11 cellular contexts compared by ENCODE assay signal in genomic region chr10:73871295-73871914, GRCh38. TPM values are rescaled to one million over a fixed set of nuclear protein-coding genes. Genes with fewer than 3 reads are reported as not detected.
A peak's percentile ranks its signal among the peaks of the same experiment; 100 is the strongest.
DNase-seq lines count a peak whose midpoint lies in the region; ATAC-seq and TF ChIP-seq lines count a peak whose summit lies in the region.
"Had no signal": no experiment of that assay in that cellular context is flagged by ENCODE, and none has a peak within 500 bp of the region (broad histone marks: within the 10 kb centered on the region; RNA-seq: fewer than 3 reads in every experiment).

No MANE protein-coding gene starts in this region.

- no peak for TF ChIP-seq CTCF in CD4-positive, alpha-beta T cell (IDR thresholded peaks at IDR 0.05)
- no peak for TF ChIP-seq CTCF in osteocyte (IDR thresholded peaks at IDR 0.05)

- H3K27ac ChIP-seq in CD4-positive, alpha-beta T cell (ENCODE audit: low read depth, low read length): no peak overlapping the region

- peaks cover 76% of the 10 kb centered on the region for H3K4me1 Mint-ChIP-seq in CD4-positive, alpha-beta T cell (ENCODE audit: low read depth)
- peaks cover 62 to 63% of the 10 kb centered on the region in 2 donors for H3K4me1 Mint-ChIP-seq in effector memory CD8-positive, alpha-beta T cell (ENCODE audit: low read depth in 2 of 2)
- peaks cover 56% of the 10 kb centered on the region for H3K4me1 Mint-ChIP-seq in osteocyte (ENCODE audit: unreplicated experiment)

- intact Hi-C loops in CD4-positive, alpha-beta T cell (cut with DNase I, micrococcal nuclease): loop anchor here (5.0 to 10.0 kb wide), 3 partner anchors 281 to 1363 kb away; partner anchors contain the start of genes KAT6B (in 2 of the 2), ADK (in 1 of the 2), AP3M1 (in 1 of the 2) and COMTD1 (in 1 of the 2)

- H3K27ac Mint-ChIP-seq in CD4-positive, alpha-beta T cell: peak overlapping the region; percentile 94
- H3K27ac Mint-ChIP-seq in effector memory CD8-positive, alpha-beta T cell: peak overlapping the region; percentile 71 to 77
- H3K27ac Mint-ChIP-seq in osteocyte (ENCODE audit: unreplicated experiment): no peak overlapping the region

- H3K9me3 Mint-ChIP-seq in CD4-positive, alpha-beta T cell: no peaks in the 10 kb centered on the region
- no peaks in the 10 kb centered on the region for H3K9me3 Mint-ChIP-seq in effector memory CD8-positive, alpha-beta T cell
- no peaks in the 10 kb centered on the region for H3K9me3 Mint-ChIP-seq in osteocyte (ENCODE audit: unreplicated experiment)

- peaks cover 66% of the 10 kb centered on the region for H3K36me3 Mint-ChIP-seq in CD4-positive, alpha-beta T cell (ENCODE audit: low read depth)
- H3K36me3 Mint-ChIP-seq in effector memory CD8-positive, alpha-beta T cell (ENCODE audit: insufficient read depth): peaks cover 21% of the 10 kb centered on the region
- peaks cover 15% of the 10 kb centered on the region for H3K36me3 Mint-ChIP-seq in osteocyte (ENCODE audit: unreplicated experiment)

- DNase-seq in CD4-positive, alpha-beta T cell: no peak
- DNase-seq in NCI-H69 (lab: John Stamatoyannopoulos, UW): peak; percentile 1
- DNase-seq in effector memory CD8-positive, alpha-beta T cell: no peak
- DNase-seq in osteocyte (ENCODE audit: extremely low spot score, unreplicated experiment): no peak
- no peak for DNase-seq in stimulated activated naive CD4-positive, alpha-beta T cell treated with Interleukin-2 at 50 U/mL for 16 hours (lab: John Stamatoyannopoulos, UW)
- no peak for DNase-seq in stimulated activated CD4-positive, alpha-beta T cell treated with anti-CD3 and anti-CD28 coated beads, Interleukin-4, amount 100 ng/mL, for 1 hour
- DNase-seq in activated CD4-positive, CD25-positive, alpha-beta regulatory T cell (lab: John Stamatoyannopoulos, UW): no peak
- DNase-seq: Karpas-422, midbrain, NCI-H2029 had no signal

- no peaks in the 10 kb centered on the region for H3K9me3 ChIP-seq in CD4-positive, alpha-beta T cell (ENCODE audit: control insufficient read depth, low read length)

- H3K27me3 ChIP-seq in CD4-positive, alpha-beta T cell (ENCODE audit: control insufficient read depth, insufficient read depth, low read length): no peaks in the 10 kb centered on the region

- H3K27me3 Mint-ChIP-seq in CD4-positive, alpha-beta T cell: no peaks in the 10 kb centered on the region
- no peaks in the 10 kb centered on the region for H3K27me3 Mint-ChIP-seq in effector memory CD8-positive, alpha-beta T cell
- no peaks in the 10 kb centered on the region for H3K27me3 Mint-ChIP-seq in osteocyte (ENCODE audit: unreplicated experiment)

- CTCF ChIA-PET in CD4-positive, alpha-beta T cell (lab: Charles Lee): no interaction called here

- POLR2A ChIA-PET in CD4-positive, alpha-beta T cell (lab: Charles Lee): no interaction called here

- no peak for ATAC-seq in CD4-positive, alpha-beta T cell (ENCODE audit: poor library complexity)
- no peak for ATAC-seq in effector memory CD8-positive, alpha-beta T cell (replicated peaks)
- no peak for ATAC-seq in GM21360 (IDR thresholded peaks at IDR 0.05; ENCODE audit: unreplicated experiment)

- H3K4me3 Mint-ChIP-seq in CD4-positive, alpha-beta T cell: peak overlapping the region; percentile 91
- peak overlapping the region; percentile 82 to 84 for H3K4me3 Mint-ChIP-seq in effector memory CD8-positive, alpha-beta T cell
- peak overlapping the region; percentile 24 for H3K4me3 Mint-ChIP-seq in osteocyte (ENCODE audit: unreplicated experiment)

RNA-seq across cellular contexts. Expression of gene CAMK2G, which starts 3.0 kb away (rescaled TPM):
- 10 to 100 TPM; 34.4 to 38.4 TPM for total RNA-seq in CD4-positive, alpha-beta T cell
- total RNA-seq in osteocyte: 37.6 and 38.2 TPM in 2 replicates

RNA-seq across cellular contexts. Expression of gene PLAU, which starts 39.5 kb away (rescaled TPM):
- total RNA-seq in CD4-positive, alpha-beta T cell: not detected
- total RNA-seq in osteocyte: 112 and 118 TPM in 2 replicates

Comparison
In these comparisons a context has a peak if more than half of its experiments do, and no peak if none do; other contexts are left out.
1. H3K4me3 Mint-ChIP-seq: peak in every context shown above with its lines; median percentile 91 in CD4-positive, alpha-beta T cell; 83 in effector memory CD8-positive, alpha-beta T cell; 24 in osteocyte.
2. RNA of gene PLAU, which starts 39.5 kb away (total RNA-seq): 112 to 118 TPM in osteocyte; not detected in CD4-positive, alpha-beta T cell; every median in the first group is over 100 times any median in the second.